Comparison of ENCODE assay signal across 23 cellular contexts in the genomic region with DNA sequence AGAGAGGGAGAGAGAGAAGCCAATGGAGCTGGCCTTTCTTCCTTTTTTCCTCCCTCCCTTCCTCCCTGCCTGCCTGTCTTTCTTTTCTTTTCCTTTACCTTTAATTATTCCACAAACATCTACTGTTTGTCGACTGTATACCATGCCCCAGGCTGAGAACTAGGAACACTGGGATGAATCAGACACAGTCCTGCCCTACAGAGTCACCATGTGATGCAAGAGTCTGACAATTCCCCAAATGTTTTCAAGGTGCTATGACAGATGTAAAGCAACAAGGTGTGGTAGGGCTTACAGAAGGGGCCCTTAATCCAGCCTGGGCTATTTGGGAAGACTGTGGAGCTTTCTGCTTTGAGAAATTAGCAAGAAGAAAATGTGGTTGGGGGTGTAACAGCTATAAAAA. TPM values are rescaled to one million over a fixed set of nuclear protein-coding genes. Genes with fewer than 3 reads are reported as not detected.
"Had no signal": no experiment of that assay in that cellular context is flagged by ENCODE, and none has a peak within 500 bp of the region (broad histone marks: within the 10 kb centered on the region; RNA-seq: fewer than 3 reads in every experiment).

No MANE protein-coding gene starts in this region.

- H3K4me1 ChIP-seq: colonic mucosa, parathyroid adenoma had no signal

- H3K9me3 ChIP-seq: colonic mucosa, gastrocnemius medialis, heart right ventricle, prostate gland, right lobe of liver, spleen, stomach, thoracic aorta, transverse colon had no signal

- DNase-seq: cerebellar nuclear complex; colonic mucosa; dermis blood vessel endothelial cell; gastrocnemius medialis; heart right ventricle; hypothalamus; midbrain; retina; right lobe of liver; spleen; stimulated activated CD4-positive, alpha-beta T cell treated with anti-CD3 and anti-CD28 coated beads, Interleukin-15, amount 100 ng/mL, for 24 hours; stimulated activated CD4-positive, alpha-beta T cell treated with anti-CD3 and anti-CD28 coated beads, Interleukin-1b, Interleukin-23, amount 100 ng/mL, for 48 hours; stimulated activated CD4-positive, alpha-beta T cell treated with anti-CD3 and anti-CD28 coated beads, Interleukin-4, amount 100 ng/mL, for 24 hours; stimulated activated naive B cell treated with anti-CD40 and anti-IgM and Interleukin-4, amounts not matched to agents 10 μg/mL and 1 μg/mL and 100 μg/mL, for 72 hours; stomach; substantia nigra; transverse colon had no signal

- H3K27ac ChIP-seq: colonic mucosa, gastrocnemius medialis, heart right ventricle, parathyroid adenoma, prostate gland, right lobe of liver, spleen, stomach, thoracic aorta, transverse colon had no signal

- ATAC-seq: gastrocnemius medialis; heart right ventricle; left lobe of liver; natural killer cell treated with Interleukin-12 subunit alpha and Interleukin-12 subunit beta and Interleukin-15 and Interleukin-18, amount 100 ng/mL, for 72 hours; right lobe of liver; stimulated activated naive B cell treated with anti-CD40 and anti-IgM and Interleukin-4, amounts not matched to agents 10 μg/mL and 1 μg/mL and 100 μg/mL, for 72 hours had no signal

- H3K4me3 ChIP-seq: colonic mucosa, gastrocnemius medialis, heart right ventricle, prostate gland, right lobe of liver, spleen, stomach, thoracic aorta, transverse colon had no signal

- H3K9ac ChIP-seq: parathyroid adenoma had no signal

- H2AFZ ChIP-seq: parathyroid adenoma had no signal

- H3K36me3 ChIP-seq: colonic mucosa, gastrocnemius medialis, heart right ventricle, prostate gland, right lobe of liver, spleen, stomach, thoracic aorta, transverse colon had no signal

RNA-seq across cellular contexts. Expression of a gene that starts 4.0 kb away (rescaled TPM):
- total RNA-seq: colonic mucosa; dermis blood vessel endothelial cell; fibroblast of lung; natural killer cell treated with Interleukin-12 subunit alpha and Interleukin-12 subunit beta and Interleukin-15 and Interleukin-18, amount 100 ng/mL, for 72 hours had no signal
- polyA plus RNA-seq: fibroblast of lung had no signal
